In the genomic region with DNA sequence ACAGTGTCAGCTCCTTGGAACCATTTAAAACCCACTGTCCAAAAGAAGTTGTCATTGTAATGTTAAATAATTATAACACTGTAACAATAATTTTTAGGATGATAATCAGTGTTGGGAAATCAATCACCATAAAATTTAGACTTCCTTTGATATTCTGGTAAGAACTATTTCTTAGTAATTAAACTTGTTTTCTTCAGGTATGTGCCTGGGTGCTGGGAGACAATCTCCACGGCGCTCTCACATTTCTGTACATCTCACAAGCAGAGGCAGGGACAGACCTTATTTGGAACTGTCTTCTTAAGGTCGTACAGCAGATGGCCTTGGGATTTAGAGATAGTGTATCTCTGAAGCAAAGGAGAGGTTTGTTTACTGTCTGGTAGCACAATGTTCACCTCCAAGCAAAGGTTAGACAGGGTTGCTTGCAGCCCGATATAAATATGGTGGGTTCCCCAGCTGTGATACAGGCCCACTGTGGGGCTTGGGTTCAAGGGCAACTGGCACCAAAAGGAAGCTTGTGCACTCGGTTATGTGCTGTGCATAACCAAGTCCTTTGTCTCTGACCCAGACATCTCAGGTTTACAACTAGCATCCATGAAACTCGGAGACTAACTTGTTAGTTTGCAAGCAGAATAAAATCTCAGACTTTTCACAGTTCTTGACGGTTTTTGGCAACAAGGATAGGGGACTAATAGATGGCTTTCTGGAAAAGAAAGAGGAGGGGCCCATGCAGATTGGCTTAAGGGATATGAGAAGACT, we compare ENCODE assay signal across 21 cellular contexts.
"Had no signal": no experiment of that assay in that cellular context is flagged by ENCODE, and none has a peak within 500 bp of the region (broad histone marks: within the 10 kb centered on the region; RNA-seq: fewer than 3 reads in every experiment).

No MANE protein-coding gene starts in this region.

- H3K4me3 Mint-ChIP-seq: memory B cell, mesothelial cell of epicardium, natural killer cell, neural crest cell had no signal

- H2AFZ ChIP-seq: hepatocyte had no signal

- ATAC-seq: gastroesophageal sphincter, left cardiac atrium, lower lobe of right lung, natural killer cell, upper lobe of right lung had no signal

- H3K4me1 Mint-ChIP-seq: neural crest cell had no signal

- H3K27me3 Mint-ChIP-seq: memory B cell had no signal

- H3K79me2 ChIP-seq: hepatocyte had no signal

- H3K9me3 ChIP-seq: esophagus squamous epithelium, gastroesophageal sphincter, left ventricle myocardium inferior, lower lobe of right lung, ovary, right atrium auricular region, tibial artery, upper lobe of right lung, vagina had no signal

- FAIRE-seq: kidney, small intestine had no signal

- H3K27ac Mint-ChIP-seq: mesothelial cell of epicardium, natural killer cell had no signal

- H3K9me3 Mint-ChIP-seq: memory B cell, mesothelial cell of epicardium, natural killer cell, neural crest cell had no signal

- H3K27me3 ChIP-seq: esophagus squamous epithelium, gastroesophageal sphincter, hepatocyte, right atrium auricular region, tibial artery, upper lobe of right lung, vagina had no signal

- H3K4me1 ChIP-seq: gastroesophageal sphincter, left ventricle myocardium inferior, right atrium auricular region, tibial artery, vagina had no signal

- H3K36me3 ChIP-seq: ovary, right atrium auricular region, upper lobe of right lung had no signal

- H3K36me3 Mint-ChIP-seq: natural killer cell had no signal

- H3K27ac ChIP-seq: esophagus squamous epithelium, gastroesophageal sphincter, hepatocyte, left ventricle myocardium inferior, lower lobe of right lung, ovary, right atrium auricular region, tibial artery, upper lobe of right lung, vagina had no signal

- DNase-seq: dermis blood vessel endothelial cell; esophagus squamous epithelium; foreskin fibroblast; kidney; left cardiac atrium; left ventricle myocardium inferior; lower lobe of right lung; natural killer cell; ovary; small intestine; stimulated activated CD4-positive, alpha-beta T cell treated with anti-CD3 and anti-CD28 coated beads, Interleukin-12 subunit alpha, Interleukin-12 subunit beta, amount 100 ng/mL, for 4 hours; stimulated activated naive CD4-positive, alpha-beta T cell treated with Interleukin-2 at 50 U/mL for 16 hours; tibial artery; upper lobe of right lung had no signal

- H3K4me3 ChIP-seq: esophagus squamous epithelium, gastroesophageal sphincter, hepatocyte, left ventricle myocardium inferior, lower lobe of right lung, ovary, right atrium auricular region, tibial artery, upper lobe of right lung, vagina had no signal

- H3K4me2 ChIP-seq: hepatocyte had no signal
